Comparison of ENCODE assay signal across 29 cellular contexts in genomic region chr7:117283779-117284178, GRCh38. TPM values are rescaled to one million over a fixed set of nuclear protein-coding genes. Genes with fewer than 3 reads are reported as not detected.
DNase-seq lines count a peak whose midpoint lies in the region; ATAC-seq, FAIRE-seq and TF ChIP-seq lines count a peak whose summit lies in the region.
"Had no signal": no experiment of that assay in that cellular context is flagged by ENCODE, and none has a peak within 500 bp of the region (broad histone marks: within the 10 kb centered on the region; RNA-seq: fewer than 3 reads in every experiment).

No MANE protein-coding gene starts in this region.

- H3K36me3 Mint-ChIP-seq in type B pancreatic cell: peaks cover 3% of the 10 kb centered on the region
- H3K36me3 Mint-ChIP-seq: CD8-positive, alpha-beta T cell had no signal

- H3K27ac ChIP-seq in IMR-90 (ENCODE audit: insufficient read depth, low read length) (peak overlapping the region; percentile 72), esophagus muscularis mucosa (replicated peaks in 1 of 4) (no peak overlapping the region), osteoblast (ENCODE audit: low read depth, low read length) (peak overlapping the region; percentile 54), pancreas (no peak overlapping the region)
- H3K27ac ChIP-seq: A549, PC-9 had no signal

- peak overlapping the region; percentile 71 for H2AFZ ChIP-seq in IMR-90 (replicated peaks; ENCODE audit: low read length, poor library complexity)
- H2AFZ ChIP-seq in osteoblast (ENCODE audit: low read length): peak overlapping the region; percentile 36
- H2AFZ ChIP-seq: GM23338, PC-9 had no signal

- DNase-seq in Daoy (ENCODE audit: low read depth): peak; percentile 14
- no peak for DNase-seq in IMR-90
- DNase-seq in esophagus muscularis mucosa (ENCODE audit: extremely low spot score): peak; percentile 57
- no peak for DNase-seq in osteoblast (ENCODE audit: insufficient read length, low spot score, missing footprints)
- no peak for DNase-seq in pancreas
- no peak for DNase-seq in type B pancreatic cell (ENCODE audit: extremely low spot score, unreplicated experiment)
- DNase-seq: CD8-positive, alpha-beta T cell; DMS 273 treated with DMSO at 0.1 percent for 48 hours; DMS79; GF-D8; KG1; NCI-H1105 treated with DMSO at 0.1 percent for 48 hours; NCI-H146; NCI-H1930; NCI-H2107; NCI-H446 treated with DMSO at 0.1 percent for 48 hours; NCI-H526; NCI-H82; NK-92 treated with Interleukin-12 subunit alpha and Interleukin-12 subunit beta, amount 100 ng/mL, for 24 hours; PC-9 had no signal

- H3K36me3 ChIP-seq in IMR-90 (ENCODE audit: control insufficient read depth, insufficient read depth, low read length): no peaks in the 10 kb centered on the region
- H3K36me3 ChIP-seq in esophagus muscularis mucosa: no peaks in the 10 kb centered on the region
- no peaks in the 10 kb centered on the region for H3K36me3 ChIP-seq in osteoblast (ENCODE audit: insufficient read depth, low read length)
- H3K36me3 ChIP-seq in pancreas: no peaks in the 10 kb centered on the region
- H3K36me3 ChIP-seq: HAP-1, MG63 had no signal

- H3K4me2 ChIP-seq in IMR-90 (ENCODE audit: low read depth, low read length) (no peak overlapping the region), osteoblast (ENCODE audit: insufficient read depth, low read length) (no peak overlapping the region)
- H3K4me2 ChIP-seq: A549, GM23338, PC-9 had no signal

- peak overlapping the region; percentile 29 to 78; a peak in 3 of 4 replicates for H4K8ac ChIP-seq in IMR-90 (ENCODE audit: low read depth in 2 of 2, low read length in 2 of 2)

- BruUV-seq in IMR-90 (replicated peaks; lab: Mats Ljungman, UMichigan): no TSS peak

- H2BK15ac ChIP-seq in IMR-90 (ENCODE audit: low read depth, low read length): peak overlapping the region; percentile 9; the same call in 2 of the 3 replicates

- H4K5ac ChIP-seq in IMR-90 (ENCODE audit: low read depth, low read length): peak overlapping the region; percentile 69

- ATAC-seq in IMR-90 (ENCODE audit: low read depth): no peak
- ATAC-seq in GM19452 (IDR thresholded peaks at IDR 0.05; ENCODE audit: unreplicated experiment): no peak
- ATAC-seq in pancreas: no peak
- ATAC-seq: A549; CD8-positive, alpha-beta T cell; GM23338; Right ventricle myocardium inferior had no signal

- no peak for TF ChIP-seq RAD21 in IMR-90 (IDR thresholded peaks at IDR 0.05; ENCODE audit: low read length)

- H2BK20ac ChIP-seq in IMR-90 (ENCODE audit: low read depth, low read length): peak overlapping the region; percentile 71

- H3K27me3 ChIP-seq in IMR-90 (ENCODE audit: control insufficient read depth, insufficient read depth, low read length) (no peaks in the 10 kb centered on the region), esophagus muscularis mucosa (no peaks in the 10 kb centered on the region), osteoblast (ENCODE audit: insufficient read depth, low read length) (no peaks in the 10 kb centered on the region), pancreas (no peaks in the 10 kb centered on the region)
- H3K27me3 ChIP-seq: MG63 had no signal

- peaks cover 5% of the 10 kb centered on the region for H3K9me3 Mint-ChIP-seq in type B pancreatic cell
- H3K9me3 Mint-ChIP-seq: CD8-positive, alpha-beta T cell; GM23338 had no signal

- peaks cover 24% of the 10 kb centered on the region for H3K9me1 ChIP-seq in IMR-90 (ENCODE audit: insufficient read depth, low read length)

- peak overlapping the region; percentile 87 for H3K4ac ChIP-seq in IMR-90 (ENCODE audit: low read depth, low read length)

- dilution Hi-C loops in IMR-90 (cut with HindIII; ENCODE audit: low sequenced_read_pairs, unreplicated experiment): no loop called here

- H4K20me1 ChIP-seq in IMR-90 (ENCODE audit: insufficient read depth, low read length) (no peaks in the 10 kb centered on the region), osteoblast (ENCODE audit: insufficient read depth, low read length) (no peaks in the 10 kb centered on the region)

- peak overlapping the region; percentile 71 for H3K18ac ChIP-seq in IMR-90 (ENCODE audit: low read depth, low read length)

- no peaks in the 10 kb centered on the region for H3K9me3 ChIP-seq in IMR-90 (ENCODE audit: control insufficient read depth, insufficient read depth, low read length)
- H3K9me3 ChIP-seq in esophagus muscularis mucosa: no peaks in the 10 kb centered on the region
- H3K9me3 ChIP-seq in osteoblast (ENCODE audit: low read depth, low read length): no peaks in the 10 kb centered on the region
- H3K9me3 ChIP-seq in pancreas: no peaks in the 10 kb centered on the region
- H3K9me3 ChIP-seq: A549, HAP-1, MG63 had no signal

- POLR2A ChIA-PET in IMR-90 (lab: Charles Lee; ENCODE audit: unreplicated experiment): no interaction called here

- H3K4me1 ChIP-seq in IMR-90 (ENCODE audit: control insufficient read depth, insufficient read depth, low read length) (peaks cover 22% of the 10 kb centered on the region), esophagus muscularis mucosa (no peaks in the 10 kb centered on the region), osteoblast (ENCODE audit: insufficient read depth, low read length) (peaks cover 15% of the 10 kb centered on the region), pancreas (no peaks in the 10 kb centered on the region)
- H3K4me1 ChIP-seq: A549, HAP-1 had no signal

- no peak overlapping the region for H3K4me3 ChIP-seq in IMR-90 (ENCODE audit: insufficient read depth, low read depth, low read length)
- H3K4me3 ChIP-seq in esophagus muscularis mucosa: no peak overlapping the region
- H3K4me3 ChIP-seq in osteoblast (ENCODE audit: insufficient read depth, low read length): no peak overlapping the region
- no peak overlapping the region for H3K4me3 ChIP-seq in pancreas
- H3K4me3 ChIP-seq: A549, GM23338, HAP-1, MG63, PC-9 had no signal

- peaks cover 4% of the 10 kb centered on the region for H3K27me3 Mint-ChIP-seq in type B pancreatic cell

- H3K79me1 ChIP-seq in IMR-90 (ENCODE audit: low read depth in 1 of 2, low read length in 2 of 2): no peaks in the 10 kb centered on the region

- H3K4me1 Mint-ChIP-seq in type B pancreatic cell (ENCODE audit: unreplicated experiment): no peaks in the 10 kb centered on the region
- H3K4me1 Mint-ChIP-seq: GM23338 had no signal

- H3K79me2 ChIP-seq in osteoblast (ENCODE audit: insufficient read depth, low read length): no peaks in the 10 kb centered on the region

- CTCF ChIA-PET in IMR-90 (lab: Yijun Ruan, JAX): interaction anchor here (1.1 to 1.2 kb wide), 2 partner anchors 11 to 32 kb away, joined by 3 to 4 read pairs; no protein-coding TSS in a partner anchor

- TF ChIP-seq POLR2A in IMR-90 (IDR thresholded peaks at IDR 0.05; ENCODE audit: low read depth, low read length) (no peak), esophagus muscularis mucosa (IDR thresholded peaks at IDR 0.05; ENCODE audit: low read depth) (no peak)

- peak overlapping the region; percentile 47 for H2AK9ac ChIP-seq in IMR-90 (replicated peaks; ENCODE audit: low read depth, low read length, poor library complexity)

- in situ Hi-C loops in IMR-90 (cut with MboI; ENCODE audit: low sequenced_read_pairs): no loop called here

- H2BK120ac ChIP-seq in IMR-90 (ENCODE audit: low read depth, low read length): peak overlapping the region; percentile 84

- H3K14ac ChIP-seq in IMR-90 (replicated peaks; ENCODE audit: low read depth, low read length): peak overlapping the region; percentile 14

- TF ChIP-seq CTCF in IMR-90 (conservative IDR thresholded peaks at IDR 0.05; ENCODE audit: low read depth, low read length) (no peak), esophagus muscularis mucosa (IDR thresholded peaks at IDR 0.05) (no peak), osteoblast (IDR thresholded peaks at IDR 0.05; ENCODE audit: extremely low read depth, low read depth, low read length) (no peak), pancreas (IDR thresholded peaks at IDR 0.05) (no peak), type B pancreatic cell (conservative IDR thresholded peaks at IDR 0.05) (no peak)

- H2BK5ac ChIP-seq in IMR-90 (ENCODE audit: low read depth, low read length, poor library complexity, severe bottlenecking): peak overlapping the region; percentile 88

- H3K4me3 Mint-ChIP-seq in type B pancreatic cell: no peak overlapping the region
- H3K4me3 Mint-ChIP-seq: CD8-positive, alpha-beta T cell; GM23338 had no signal

- intact Hi-C loops in IMR-90 (cut with micrococcal nuclease): no loop called here
- intact Hi-C loops in esophagus muscularis mucosa (cut with DNase I): no loop called here
- intact Hi-C loops in pancreas (cut with DNase I): no loop called here

- no peak for FAIRE-seq in pancreas (lab: Jason Lieb, UNC)
- FAIRE-seq: A549, GM12891 had no signal

- no peak overlapping the region for H3K27ac Mint-ChIP-seq in type B pancreatic cell
- H3K27ac Mint-ChIP-seq: CD8-positive, alpha-beta T cell; GM23338 had no signal

- peak overlapping the region; percentile 37; the same call in 1 of the 2 replicates for H3K56ac ChIP-seq in IMR-90 (ENCODE audit: extremely low read depth, insufficient read depth, low read length)

- peak overlapping the region; percentile 81 for H4K91ac ChIP-seq in IMR-90 (ENCODE audit: insufficient read depth, low read depth, low read length)

- 100% methylated on average over 1 of the region's 6 CpGs; no CpG with 5 or more reads in 1 of the 2 experiments for WGBS in IMR-90 (ENCODE audit: extremely low coverage in 2 of 2, insufficient read length in 1 of 2), 2 experiments
- WGBS in esophagus muscularis mucosa: 84% methylated on average over 6 of the region's 6 CpGs
- WGBS in pancreas, 2 donors: 82 to 87% methylated on average over 6 of the region's 6 CpGs

- H2AK5ac ChIP-seq in IMR-90 (ENCODE audit: low read depth, low read length): peak overlapping the region; percentile 85

- TF ChIP-seq EP300 in esophagus muscularis mucosa (IDR thresholded peaks at IDR 0.05): no peak

- H3K9ac ChIP-seq in IMR-90 (ENCODE audit: low read depth, low read length): no peak overlapping the region

- peak overlapping the region; percentile 13 for H3K23ac ChIP-seq in IMR-90 (ENCODE audit: low read depth, low read length)

TF ChIP-seq in IMR-90, 13 proteins besides CTCF, POLR2A, EP300 and RAD21 (continues in another document):
- TF ChIP-seq NFE2L2 (IDR thresholded peaks at IDR 0.05; ENCODE audit: low read depth, low read length) (no peak), RCOR1 (IDR thresholded peaks at IDR 0.05; ENCODE audit: insufficient replicate concordance, low read length) (no peak), CHD1 (IDR thresholded peaks at IDR 0.05; ENCODE audit: low read depth, low read length) (no peak), RFX5 (IDR thresholded peaks at IDR 0.05; ENCODE audit: low read depth, low read length) (no peak), BHLHE40 (IDR thresholded peaks at IDR 0.05; ENCODE audit: low read depth, low read length) (no peak)

RNA-seq across cellular contexts. Expression of gene WNT2, which starts 39.1 kb away (rescaled TPM):
- total RNA-seq in Daoy (2014; rRNA removed; shearing (Covaris generic)): 0.65 TPM in 1 of 2 replicates, not detected in the other
- total RNA-seq in IMR-90 (2012; rRNA removed) (1.4 and 1.8 TPM in 2 replicates), esophagus muscularis mucosa (1 to 10 TPM in 3 of 4 donors, under 1 TPM in 1; 0.69 to 3.7 (median 1.9) TPM), osteoblast (under 0.01 TPM in 2 replicates), pancreas (under 1 TPM in 3 of 6 donors, not detected in 3; 0.12 to 0.40 (median 0.31) TPM), type B pancreatic cell (ENCODE audit: low replicate concordance) (2.4 and 2.8 TPM in 2 replicates)
- polyA plus RNA-seq in IMR-90 (2012; rRNA removed) (1.5 and 1.9 TPM in 2 replicates), pancreas (under 1 TPM; 0.05 to 0.08 TPM)
- polyA plus RNA-seq in IMR-90 (2012; cell fraction: cytosol; rRNA removed): 1.6 and 2.5 TPM in 2 replicates
- polyA plus RNA-seq in IMR-90 (2012; cell fraction: nucleus; rRNA removed; ENCODE audit: low replicate concordance): 0.81 and 1.7 TPM in 2 replicates
- total RNA-seq: CD8-positive, alpha-beta T cell; GM23338; PC-9; Right ventricle myocardium inferior; RPMI7951; SK-MEL-5 had no signal
- polyA plus RNA-seq: A549, GM23338 had no signal

Comparison
In these comparisons a context has a peak if more than half of its experiments do, and no peak if none do; other contexts are left out.
1. DNase-seq: peak in Daoy (single experiment) and esophagus muscularis mucosa (single experiment); none in IMR-90 (single experiment), osteoblast (single experiment), pancreas (0 of 6) and type B pancreatic cell (single experiment).
2. H3K27ac ChIP-seq: peak in IMR-90 (single experiment) and osteoblast (single experiment); none in esophagus muscularis mucosa (0 of 4) and pancreas (0 of 4).